Comparison of ENCODE assay signal across 13 cellular contexts in the genomic region with DNA sequence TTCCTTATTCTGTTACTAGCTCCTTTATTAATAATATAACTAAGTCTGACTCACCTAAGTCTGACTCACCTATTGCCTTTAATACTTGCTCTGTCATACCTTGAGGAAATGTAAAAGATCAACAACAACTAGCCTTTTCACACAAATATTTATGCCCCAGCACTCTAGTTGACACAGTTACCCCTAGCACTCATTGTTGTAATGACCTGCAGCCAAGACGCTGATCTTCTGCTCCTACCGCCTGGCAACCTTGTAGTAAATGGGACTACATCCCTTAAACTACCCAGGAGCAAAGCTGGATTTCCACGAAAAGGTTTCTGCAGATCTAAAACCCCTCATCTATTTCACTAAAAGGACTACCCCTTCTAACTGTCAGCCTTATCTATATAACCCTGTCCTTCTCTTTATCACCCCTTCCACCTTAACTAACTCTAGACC.
A peak's percentile ranks its signal among the peaks of the same experiment; 100 is the strongest.
DNase-seq lines count a peak whose midpoint lies in the region; ATAC-seq, FAIRE-seq and TF ChIP-seq lines count a peak whose summit lies in the region.
"Had no signal": no experiment of that assay in that cellular context is flagged by ENCODE, and none has a peak within 500 bp of the region (broad histone marks: within the 10 kb centered on the region; RNA-seq: fewer than 3 reads in every experiment).

No MANE protein-coding gene starts in this region.

- TF ChIP-seq CTCF in epithelial cell of esophagus (IDR thresholded peaks at IDR 0.05; ENCODE audit: insufficient read depth, low read depth, low read length, missing control alignments) (no peak), SK-N-SH (IDR thresholded peaks at IDR 0.05) (no peak)
- TF ChIP-seq CTCF in activated CD8-positive, alpha-beta T cell treated with anti-CD3 and anti-CD28 coated beads for 36 hours (IDR thresholded peaks at IDR 0.05) = no peak

- CTCF ChIA-PET in SK-N-SH (lab: Yijun Ruan, JAX) = no interaction called here
- CTCF ChIA-PET in activated CD8-positive, alpha-beta T cell treated with anti-CD3 and anti-CD28 coated beads for 36 hours (lab: Charles Lee) = no interaction called here

- peaks cover 2% of the 10 kb centered on the region for H3K4me1 Mint-ChIP-seq in activated CD8-positive, alpha-beta T cell treated with anti-CD3 and anti-CD28 coated beads for 36 hours (ENCODE audit: low read depth)

- H3K27ac Mint-ChIP-seq in activated CD8-positive, alpha-beta T cell treated with anti-CD3 and anti-CD28 coated beads for 36 hours = no peak overlapping the region

- H3K4me1 ChIP-seq in SK-N-SH (ENCODE audit: control insufficient read depth in 1 of 2, insufficient read depth in 2 of 2, low read depth in 1 of 2, low read length in 1 of 2) = no peaks in the 10 kb centered on the region
- H3K4me1 ChIP-seq in SJCRH30 = peaks cover 4% of the 10 kb centered on the region; the same call in 1 of the 2 replicates

- H3F3A ChIP-seq in SK-N-SH (replicated peaks; ENCODE audit: insufficient read depth) = no peaks in the 10 kb centered on the region

- H3K27me3 ChIP-seq in SK-N-SH (ENCODE audit: insufficient read depth) (no peaks in the 10 kb centered on the region; the same call in 1 of the 2 replicates), SJCRH30 (no peaks in the 10 kb centered on the region)

- no peak overlapping the region for H3K4me3 Mint-ChIP-seq in activated CD8-positive, alpha-beta T cell treated with anti-CD3 and anti-CD28 coated beads for 36 hours
- H3K4me3 Mint-ChIP-seq: CD4-positive, CD25-positive, alpha-beta regulatory T cell; nephron had no signal

- no peak for TF ChIP-seq POLR2A in GM12892 (IDR thresholded peaks at IDR 0.05; ENCODE audit: low read depth, low read length)

- H3K27me3 Mint-ChIP-seq in activated CD8-positive, alpha-beta T cell treated with anti-CD3 and anti-CD28 coated beads for 36 hours = peaks cover 9% of the 10 kb centered on the region

- 29% methylated on average over 3 of the region's 3 CpGs for WGBS in SK-N-SH (ENCODE audit: low lambda C conversion rate)

- no peaks in the 10 kb centered on the region for H4K20me1 ChIP-seq in SK-N-SH (ENCODE audit: insufficient read depth)

- H2AFZ ChIP-seq in SK-N-SH (ENCODE audit: low read depth) = no peak overlapping the region

- no peaks in the 10 kb centered on the region for H3K9me3 ChIP-seq in SK-N-SH
- no peaks in the 10 kb centered on the region; the same call in 1 of the 2 replicates for H3K9me3 ChIP-seq in SJCRH30 (replicated peaks)

- no peaks in the 10 kb centered on the region for H3K9me2 ChIP-seq in SK-N-SH

- DNase-seq in epithelial cell of esophagus (ENCODE audit: low read depth) = peak; percentile 78
- no peak for DNase-seq in GM12892 (ENCODE audit: insufficient read length)
- DNase-seq in SK-N-SH = no peak
- no peak for DNase-seq in SJCRH30
- DNase-seq in activated CD8-positive, alpha-beta T cell treated with anti-CD3 and anti-CD28 coated beads for 36 hours = no peak
- DNase-seq: amniotic stem cell, NCI-H524, SW 1271 had no signal

- H3K27ac ChIP-seq in SK-N-SH (ENCODE audit: low read depth in 2 of 2, low read length in 1 of 2) (no peak overlapping the region), SJCRH30 (no peak overlapping the region)

- no peak overlapping the region for H3K4me2 ChIP-seq in SK-N-SH

- no peak overlapping the region for H3K9ac ChIP-seq in SK-N-SH

- POLR2A ChIA-PET in SK-N-SH (lab: Yijun Ruan, JAX) = no interaction called here
- POLR2A ChIA-PET in activated CD8-positive, alpha-beta T cell treated with anti-CD3 and anti-CD28 coated beads for 36 hours (lab: Charles Lee) = no interaction called here

- no peak for FAIRE-seq in GM12892 (lab: Jason Lieb, UNC)

- TF ChIP-seq RAD21 in SK-N-SH (IDR thresholded peaks at IDR 0.05; ENCODE audit: low read length) = no peak

- peak; percentile 62 for ATAC-seq in GM18870 (IDR thresholded peaks at IDR 0.05; ENCODE audit: unreplicated experiment)
- peak; percentile 53 for ATAC-seq in GM21619 (IDR thresholded peaks at IDR 0.05; ENCODE audit: unreplicated experiment)
- peak; percentile 45 for ATAC-seq in HG03342 (IDR thresholded peaks at IDR 0.05; ENCODE audit: unreplicated experiment)
- ATAC-seq in activated CD8-positive, alpha-beta T cell treated with anti-CD3 and anti-CD28 coated beads for 36 hours = no peak

- intact Hi-C loops in activated CD8-positive, alpha-beta T cell treated with anti-CD3 and anti-CD28 coated beads for 36 hours (cut with micrococcal nuclease) = no loop called here

- peaks cover 1% of the 10 kb centered on the region for H3K36me3 Mint-ChIP-seq in activated CD8-positive, alpha-beta T cell treated with anti-CD3 and anti-CD28 coated beads for 36 hours (ENCODE audit: low read depth)
- H3K36me3 Mint-ChIP-seq: CD4-positive, CD25-positive, alpha-beta regulatory T cell had no signal

- TF ChIP-seq EP300 in SK-N-SH (IDR thresholded peaks at IDR 0.05; ENCODE audit: borderline replicate concordance in 1 of 2, low read depth in 1 of 2, low read length in 1 of 2) = no peak

- no peaks in the 10 kb centered on the region for H3K36me3 ChIP-seq in SK-N-SH (replicated peaks in 1 of 2; ENCODE audit: control insufficient read depth in 1 of 2, insufficient read depth in 2 of 2, low read length in 1 of 2)
- H3K36me3 ChIP-seq in SJCRH30 = no peaks in the 10 kb centered on the region

- H3K9me3 Mint-ChIP-seq in activated CD8-positive, alpha-beta T cell treated with anti-CD3 and anti-CD28 coated beads for 36 hours = peaks cover 9% of the 10 kb centered on the region

- H3K4me3 ChIP-seq in epithelial cell of esophagus (ENCODE audit: low read length) = no peak overlapping the region
- no peak overlapping the region for H3K4me3 ChIP-seq in SK-N-SH (ENCODE audit: low read depth in 2 of 2, low read length in 1 of 2)
- H3K4me3 ChIP-seq in SJCRH30 = no peak overlapping the region

- no peaks in the 10 kb centered on the region for H3K79me2 ChIP-seq in SK-N-SH (ENCODE audit: insufficient read depth)

TF ChIP-seq in SK-N-SH, 30 proteins besides CTCF, POLR2A, EP300 and RAD21:
- TF ChIP-seq MEF2A (IDR thresholded peaks at IDR 0.05; ENCODE audit: borderline replicate concordance, low read depth) (no peak), YY1 (IDR thresholded peaks at IDR 0.05; ENCODE audit: low read depth) (no peak), ZBTB33 (IDR thresholded peaks at IDR 0.05; ENCODE audit: borderline replicate concordance, low read depth) (no peak), RFX5 (IDR thresholded peaks at IDR 0.05; ENCODE audit: low read length) (no peak), EZH2phosphoT487 (IDR thresholded peaks at IDR 0.05; ENCODE audit: borderline replicate concordance, low read depth) (no peak), FOSL2 (IDR thresholded peaks at IDR 0.05; ENCODE audit: borderline replicate concordance, low read depth) (no peak), SMC3 (IDR thresholded peaks at IDR 0.05; ENCODE audit: low read depth, low read length) (no peak), NRF1 (IDR thresholded peaks at IDR 0.05; ENCODE audit: low read depth, low read length) (no peak)
